Comparison of ENCODE assay signal across 25 cellular contexts in genomic region chrX:9706426-9706825, GRCh38. TPM values are rescaled to one million over a fixed set of nuclear protein-coding genes. Genes with fewer than 3 reads are reported as not detected.
"Had no signal": no experiment of that assay in that cellular context is flagged by ENCODE, and none has a peak within 500 bp of the region (broad histone marks: within the 10 kb centered on the region; RNA-seq: fewer than 3 reads in every experiment).

No MANE protein-coding gene starts in this region.

- FAIRE-seq: pancreas had no signal

- H3K4me2 ChIP-seq: smooth muscle cell had no signal

- ATAC-seq: esophagus mucosa; gastrocnemius medialis; heart right ventricle; left lobe of liver; mucosa of descending colon; natural killer cell; pancreas; right cardiac atrium; stimulated activated effector memory CD8-positive, alpha-beta T cell treated with anti-CD3 and anti-CD28 coated beads, Interleukin-12 subunit alpha, Interleukin-12 subunit beta, amount 100 ng/mL, for 72 hours; stimulated activated naive CD8-positive, alpha-beta T cell treated with anti-CD3 and anti-CD28 coated beads, Interleukin-15, Interleukin-2, amounts not matched to agents 100 U/mL and 50 U/mL, for 24 hours; upper lobe of right lung had no signal

- H3K4me3 ChIP-seq: coronary artery, gastrocnemius medialis, heart right ventricle, mucosa of descending colon, pancreas, smooth muscle cell, suprapubic skin, tibial artery, upper lobe of right lung, vagina had no signal

- H3K27me3 ChIP-seq: gastrocnemius medialis, heart right ventricle, pancreas, suprapubic skin, tibial artery, upper lobe of right lung, vagina had no signal

- H3K27ac ChIP-seq: coronary artery, gastrocnemius medialis, heart right ventricle, pancreas, suprapubic skin, tibial artery, upper lobe of right lung, vagina had no signal

- H3K36me3 Mint-ChIP-seq: natural killer cell had no signal

- H3K4me1 ChIP-seq: gastrocnemius medialis, pancreas, vagina had no signal

- H3K27ac Mint-ChIP-seq: natural killer cell; stimulated activated effector memory CD8-positive, alpha-beta T cell treated with anti-CD3 and anti-CD28 coated beads, Interleukin-12 subunit alpha, Interleukin-12 subunit beta, amount 100 ng/mL, for 72 hours had no signal

- DNase-seq: effector CD4-positive, alpha-beta T cell; gastrocnemius medialis; heart right ventricle; hypothalamus; islet precursor cell; mammary epithelial cell; mucosa of descending colon; natural killer cell; occipital lobe; pancreas; right cardiac atrium; stimulated activated CD4-positive, alpha-beta T cell treated with anti-CD3 and anti-CD28 coated beads, Interleukin-2, amount 100 ng/mL, for 48 hours; stimulated activated CD8-positive, alpha-beta memory T cell treated with anti-CD3 and anti-CD28 coated beads, Interleukin-4, amount 100 ng/mL, for 48 hours; stimulated activated naive CD8-positive, alpha-beta T cell treated with anti-CD3 and anti-CD28 coated beads, Interleukin-15, Interleukin-2, amounts not matched to agents 100 U/mL and 50 U/mL, for 24 hours; tibial artery; upper lobe of right lung had no signal

- H3K9me3 ChIP-seq: gastrocnemius medialis, mucosa of descending colon, pancreas, suprapubic skin, upper lobe of right lung, vagina had no signal

- H3K4me3 Mint-ChIP-seq: natural killer cell; stimulated activated effector memory CD8-positive, alpha-beta T cell treated with anti-CD3 and anti-CD28 coated beads, Interleukin-12 subunit alpha, Interleukin-12 subunit beta, amount 100 ng/mL, for 72 hours had no signal

- H3K27me3 Mint-ChIP-seq: progenitor cell of endocrine pancreas had no signal

- H3K9me3 Mint-ChIP-seq: natural killer cell; stimulated activated effector memory CD8-positive, alpha-beta T cell treated with anti-CD3 and anti-CD28 coated beads, Interleukin-12 subunit alpha, Interleukin-12 subunit beta, amount 100 ng/mL, for 72 hours had no signal

RNA-seq across cellular contexts. Expression of gene GPR143, which starts 59.2 kb away (rescaled TPM):
- total RNA-seq: fibroblast of lung, gastrocnemius medialis, mammary epithelial cell, natural killer cell, vagina had no signal
- polyA plus RNA-seq: mammary epithelial cell had no signal
